8 cellular contexts compared by ENCODE assay signal in genomic region chr15:24878153-24878552, GRCh38.
DNase-seq lines count a peak whose midpoint lies in the region; ATAC-seq and TF ChIP-seq lines count a peak whose summit lies in the region.

No MANE protein-coding gene starts in this region.

- WGBS in gastroesophageal sphincter (ENCODE audit: low coverage in 1 of 2), 2 donors: 27% methylated on average over 7 to 23 of the region's 37 CpGs
- 43 to 61% methylated on average over 37 of the region's 37 CpGs for WGBS in sigmoid colon, 2 donors

- H3K9me3 Mint-ChIP-seq in activated CD8-positive, alpha-beta memory T cell treated with anti-CD3 and anti-CD28 coated beads, Interleukin-2, amount 10 ng/mL, durations not matched to agents 7 days and 5 days (ENCODE audit: low read depth): peaks cover 7% of the 10 kb centered on the region

- no peak overlapping the region for H3K27ac Mint-ChIP-seq in activated CD8-positive, alpha-beta memory T cell treated with anti-CD3 and anti-CD28 coated beads, Interleukin-2, amount 10 ng/mL, durations not matched to agents 7 days and 5 days

- peak overlapping the region; percentile 27 to 47 for H3K4me3 ChIP-seq in gastroesophageal sphincter
- peak overlapping the region; percentile 21 to 49 (median 38) for H3K4me3 ChIP-seq in sigmoid colon
- H3K4me3 ChIP-seq in Karpas-422 (ENCODE audit: low read length): no peak overlapping the region

- peak; percentile 56 for DNase-seq in GM03348 (ENCODE audit: low spot score)
- peak; percentile 38 for DNase-seq in activated CD8-positive, alpha-beta memory T cell treated with anti-CD3 and anti-CD28 coated beads, Interleukin-2, amount 10 ng/mL, durations not matched to agents 7 days and 5 days
- DNase-seq in sigmoid colon: peak; percentile 62
- DNase-seq in left colon: no peak
- DNase-seq in Karpas-422: no peak
- no peak for DNase-seq in SW480 (ENCODE audit: low spot score)

- CTCF ChIA-PET in activated CD8-positive, alpha-beta memory T cell treated with anti-CD3 and anti-CD28 coated beads, Interleukin-2, amount 10 ng/mL, durations not matched to agents 7 days and 5 days (lab: Charles Lee): no interaction called here

- no peak for TF ChIP-seq POLR2A in gastroesophageal sphincter (IDR thresholded peaks at IDR 0.05)
- TF ChIP-seq POLR2A in sigmoid colon (IDR thresholded peaks at IDR 0.05): no peak

- H3K27me3 ChIP-seq in gastroesophageal sphincter (no peaks in the 10 kb centered on the region), sigmoid colon (no peaks in the 10 kb centered on the region), Karpas-422 (ENCODE audit: low read length) (no peaks in the 10 kb centered on the region)

- H3K9me3 ChIP-seq in gastroesophageal sphincter: peaks cover 0 to 12% (median 0%) of the 10 kb centered on the region in 3 donors
- H3K9me3 ChIP-seq in sigmoid colon: peaks cover 0 to 12% (median 2%) of the 10 kb centered on the region in 4 donors
- peaks cover 17% of the 10 kb centered on the region for H3K9me3 ChIP-seq in Karpas-422 (ENCODE audit: low read length)

- H3K79me2 ChIP-seq in Karpas-422 (ENCODE audit: low read length): no peaks in the 10 kb centered on the region

- peak overlapping the region in 2 of 4 donors; percentile 17 to 35 for H3K27ac ChIP-seq in gastroesophageal sphincter
- peak overlapping the region in 3 of 4 donors; percentile 1 to 63 (median 47) for H3K27ac ChIP-seq in sigmoid colon
- no peak overlapping the region for H3K27ac ChIP-seq in Karpas-422 (ENCODE audit: low read length)

- TF ChIP-seq EP300 in gastroesophageal sphincter (IDR thresholded peaks at IDR 0.05): no peak
- TF ChIP-seq EP300 in sigmoid colon (IDR thresholded peaks at IDR 0.05): no peak

- H3K36me3 ChIP-seq in gastroesophageal sphincter: no peaks in the 10 kb centered on the region
- H3K36me3 ChIP-seq in sigmoid colon: no peaks in the 10 kb centered on the region
- no peaks in the 10 kb centered on the region for H3K36me3 ChIP-seq in Karpas-422 (ENCODE audit: insufficient read depth, low read length)

- H3K4me3 Mint-ChIP-seq in activated CD8-positive, alpha-beta memory T cell treated with anti-CD3 and anti-CD28 coated beads, Interleukin-2, amount 10 ng/mL, durations not matched to agents 7 days and 5 days: peak overlapping the region; percentile 46

- no peaks in the 10 kb centered on the region for H3K36me3 Mint-ChIP-seq in activated CD8-positive, alpha-beta memory T cell treated with anti-CD3 and anti-CD28 coated beads, Interleukin-2, amount 10 ng/mL, durations not matched to agents 7 days and 5 days

- TF ChIP-seq CTCF in gastroesophageal sphincter (IDR thresholded peaks at IDR 0.05) (no peak), sigmoid colon (IDR thresholded peaks at IDR 0.05) (no peak)

- no peak overlapping the region for H3K9ac ChIP-seq in Karpas-422 (ENCODE audit: low read length)

- no peak for ATAC-seq in activated CD8-positive, alpha-beta memory T cell treated with anti-CD3 and anti-CD28 coated beads, Interleukin-2, amount 10 ng/mL, durations not matched to agents 7 days and 5 days
- ATAC-seq in gastroesophageal sphincter (peak; percentile 43), GM19395 (IDR thresholded peaks at IDR 0.05; ENCODE audit: unreplicated experiment) (no peak), left colon (no peak)

- no peak overlapping the region for H2AFZ ChIP-seq in Karpas-422 (ENCODE audit: low read length)

- H3K4me1 ChIP-seq in gastroesophageal sphincter (no peaks in the 10 kb centered on the region), sigmoid colon (no peaks in the 10 kb centered on the region), Karpas-422 (ENCODE audit: low read length) (no peaks in the 10 kb centered on the region)

- no peaks in the 10 kb centered on the region for H4K20me1 ChIP-seq in Karpas-422 (ENCODE audit: insufficient read depth, low read depth, low read length)

- H3K4me2 ChIP-seq in Karpas-422 (ENCODE audit: low read depth, low read length, poor library complexity, severe bottlenecking): no peak overlapping the region

- H3K9me2 ChIP-seq in Karpas-422 (replicated peaks; ENCODE audit: insufficient read depth, low read length): no peaks in the 10 kb centered on the region

- intact Hi-C loops in sigmoid colon (cut with DNase I) (no loop called here), left colon (cut with DNase I, micrococcal nuclease) (no loop called here)

- no peaks in the 10 kb centered on the region for H3K27me3 Mint-ChIP-seq in activated CD8-positive, alpha-beta memory T cell treated with anti-CD3 and anti-CD28 coated beads, Interleukin-2, amount 10 ng/mL, durations not matched to agents 7 days and 5 days

- H3K4me1 Mint-ChIP-seq in activated CD8-positive, alpha-beta memory T cell treated with anti-CD3 and anti-CD28 coated beads, Interleukin-2, amount 10 ng/mL, durations not matched to agents 7 days and 5 days: no peaks in the 10 kb centered on the region

Comparison
In these comparisons a context has a peak if more than half of its experiments do, and no peak if none do; other contexts are left out.
1. DNase-seq: peak in GM03348 (single experiment), activated CD8-positive, alpha-beta memory T cell treated with anti-CD3 and anti-CD28 coated beads, Interleukin-2, amount 10 ng/mL, durations not matched to agents 7 days and 5 days (single experiment) and sigmoid colon (single experiment); none in left colon (0 of 2), Karpas-422 (single experiment) and SW480 (single experiment).